17 cellular contexts compared by ENCODE assay signal in genomic region chr16:60166-60565, GRCh38. TPM values are rescaled to one million over a fixed set of nuclear protein-coding genes. Genes with fewer than 3 reads are reported as not detected.
DNase-seq lines count a peak whose midpoint lies in the region; ATAC-seq, FAIRE-seq and TF ChIP-seq lines count a peak whose summit lies in the region.
"Had no signal": no experiment of that assay in that cellular context is flagged by ENCODE, and none has a peak within 500 bp of the region (broad histone marks: within the 10 kb centered on the region; RNA-seq: fewer than 3 reads in every experiment).

No MANE protein-coding gene starts in this region.

- H3K36me3 ChIP-seq in BE2C: peaks cover 22% of the 10 kb centered on the region
- H3K36me3 ChIP-seq in GM06990 (ENCODE audit: control insufficient read depth, insufficient read depth, low read length): peaks cover 28% of the 10 kb centered on the region
- peaks cover 12 to 34% of the 10 kb centered on the region in 2 experiments; a peak in 4 of 5 replicates for H3K36me3 ChIP-seq in HepG2 (replicated peaks in 1 of 2; ENCODE audit: control insufficient read depth in 1 of 2, insufficient read depth in 2 of 2, low read length in 2 of 2)
- peaks cover 16 to 96% (median 62%) of the 10 kb centered on the region in 4 donors for H3K36me3 ChIP-seq in sigmoid colon
- H3K36me3 ChIP-seq in A673 (ENCODE audit: insufficient read depth, low read length, poor library complexity, severe bottlenecking): peaks cover 22% of the 10 kb centered on the region

- WGBS in HepG2 (ENCODE audit: low lambda C conversion rate): 100% methylated on average over 5 of the region's 11 CpGs
- WGBS in sigmoid colon, 2 donors: 85 to 90% methylated on average over 11 of the region's 11 CpGs

- no peak overlapping the region for H3K4me2 ChIP-seq in HepG2 (ENCODE audit: low read depth, low read length)
- H3K4me2 ChIP-seq: A549, BLaER1 had no signal

- no peak for TF ChIP-seq POLR2A in HepG2 (IDR thresholded peaks at IDR 0.05; ENCODE audit: insufficient read depth in 1 of 2, low read depth in 2 of 2, low read length in 2 of 2)
- no peak for TF ChIP-seq POLR2A in sigmoid colon (IDR thresholded peaks at IDR 0.05)

- ATAC-seq in HepG2: no peak
- ATAC-seq: A549 had no signal

- H2AFZ ChIP-seq in HepG2 (ENCODE audit: low read length): no peak overlapping the region

- no peak for TF ChIP-seq EP300 in HepG2 (IDR thresholded peaks at IDR 0.05; ENCODE audit: low read depth in 2 of 2, low read length in 2 of 2)
- no peak for TF ChIP-seq EP300 in HepG2 (CRISPR knock-in tag; IDR thresholded peaks at IDR 0.05; ENCODE audit: borderline replicate concordance)
- no peak for TF ChIP-seq EP300 in sigmoid colon (IDR thresholded peaks at IDR 0.05)

- DNase-seq in BE2C (peak; percentile 10), GM06990 (ENCODE audit: extremely low read depth, insufficient read length) (peak; percentile 9), HepG2 (ENCODE audit: low spot score) (no peak), sigmoid colon (peak; percentile 67), A673 (ENCODE audit: low spot score) (no peak), NCI-H345 (lab: John Stamatoyannopoulos, UW) (no peak), NCI-H2107 treated with DMSO at 0.1 percent for 48 hours (lab: John Stamatoyannopoulos, UW; ENCODE audit: unreplicated experiment) (no peak)
- DNase-seq: Caco-2; CD8-positive, alpha-beta memory T cell; DND-41; GDM1; IMR-90 had no signal

- CTCF ChIA-PET in HepG2 (lab: Yijun Ruan, JAX; ENCODE audit: low intra/inter-chr PET ratio, low total read pairs): no interaction called here
- CTCF ChIA-PET in A673 (lab: Charles Lee): no interaction called here

- H4K20me1 ChIP-seq in HepG2 (ENCODE audit: insufficient read depth, low read length): no peaks in the 10 kb centered on the region
- H4K20me1 ChIP-seq: BLaER1 had no signal

- POLR2A ChIA-PET in HepG2 (lab: Yijun Ruan, JAX): no interaction called here
- POLR2A ChIA-PET in A673 (lab: Charles Lee; ENCODE audit: low non-redundant PET): interaction anchor here (0.6 kb wide), 1 partner anchor 327 kb away, joined by 16 read pairs; no protein-coding TSS in a partner anchor

- H3K4me3 ChIP-seq in BE2C (ENCODE audit: low read depth, low read length) (no peak overlapping the region), GM06990 (replicated peaks; ENCODE audit: low read depth, low read length) (no peak overlapping the region), HepG2 (replicated peaks in 1 of 3; ENCODE audit: insufficient read depth in 1 of 3, low read depth in 2 of 3, low read length in 3 of 3) (no peak overlapping the region), sigmoid colon (no peak overlapping the region), A673 (ENCODE audit: low read depth, low read length, poor library complexity, severe bottlenecking) (no peak overlapping the region)
- H3K4me3 ChIP-seq: A549, BLaER1, HAP-1 had no signal

- no peak overlapping the region for H3K27ac ChIP-seq in HepG2 (ENCODE audit: extremely low read length, insufficient read depth, low read length)
- H3K27ac ChIP-seq in sigmoid colon: no peak overlapping the region
- no peak overlapping the region for H3K27ac ChIP-seq in A673 (ENCODE audit: low read depth, low read length, poor library complexity, severe bottlenecking)
- H3K27ac ChIP-seq: A549, BLaER1 had no signal

- no peaks in the 10 kb centered on the region for H3K9me3 ChIP-seq in BE2C
- no peaks in the 10 kb centered on the region for H3K9me3 ChIP-seq in HepG2 (ENCODE audit: low read length)
- H3K9me3 ChIP-seq in sigmoid colon: no peaks in the 10 kb centered on the region
- no peaks in the 10 kb centered on the region for H3K9me3 ChIP-seq in A673 (ENCODE audit: low read depth, low read length, poor library complexity, severe bottlenecking)
- H3K9me3 ChIP-seq: A549, BLaER1, Caco-2, HAP-1 had no signal

- BruUV-seq in HepG2 (replicated peaks; lab: Mats Ljungman, UMichigan) (no TSS peak), A673 (replicated peaks; lab: Mats Ljungman, UMichigan) (no TSS peak)

- H3K9ac ChIP-seq in HepG2 (ENCODE audit: insufficient read depth, low read depth, low read length): no peak overlapping the region
- H3K9ac ChIP-seq: BLaER1 had no signal

- no peak for TF ChIP-seq RAD21 in HepG2 (CRISPR knock-in tag; IDR thresholded peaks at IDR 0.05)

- in situ Hi-C loops in HepG2 (cut with HindIII; ENCODE audit: extremely low pct_ligation_motif_present, low pct_unique_long_range_greater_than_20kb): no loop called here

- no peaks in the 10 kb centered on the region for H3K79me2 ChIP-seq in HepG2 (ENCODE audit: insufficient read depth, low read length)

- TF ChIP-seq CTCF in BE2C (IDR thresholded peaks at IDR 0.05; ENCODE audit: low read depth, low read length) (no peak), GM06990 (IDR thresholded peaks at IDR 0.05; ENCODE audit: insufficient read depth, low read length, poor library complexity, severe bottlenecking) (no peak), HepG2 (CRISPR knock-in tag; IDR thresholded peaks at IDR 0.05) (no peak), sigmoid colon (IDR thresholded peaks at IDR 0.05) (no peak), A673 (conservative IDR thresholded peaks at IDR 0.05; ENCODE audit: low read depth, low read length) (no peak)

- H3K27me3 ChIP-seq in BE2C (peaks cover 46% of the 10 kb centered on the region), GM06990 (replicated peaks; ENCODE audit: control insufficient read depth, insufficient read depth, low read length) (no peaks in the 10 kb centered on the region), HepG2 (ENCODE audit: control insufficient read depth in 1 of 2, insufficient read depth in 2 of 2, low read length in 2 of 2) (no peaks in the 10 kb centered on the region), sigmoid colon (no peaks in the 10 kb centered on the region), A673 (replicated peaks; ENCODE audit: insufficient read depth, low read depth, low read length, poor library complexity) (no peaks in the 10 kb centered on the region)
- H3K27me3 ChIP-seq: BLaER1 had no signal

- FAIRE-seq in HepG2 (lab: Jason Lieb, UNC): no peak
- FAIRE-seq: A549, GM19239, H1 had no signal

- no peaks in the 10 kb centered on the region for H3K4me1 ChIP-seq in BE2C
- no peaks in the 10 kb centered on the region for H3K4me1 ChIP-seq in HepG2 (ENCODE audit: insufficient read depth, low read length)
- no peaks in the 10 kb centered on the region for H3K4me1 ChIP-seq in sigmoid colon
- H3K4me1 ChIP-seq in A673 (ENCODE audit: insufficient read depth, low read length, poor library complexity, severe bottlenecking): no peaks in the 10 kb centered on the region
- H3K4me1 ChIP-seq: A549, Caco-2, HAP-1 had no signal

- intact Hi-C loops in HepG2 (cut with micrococcal nuclease; ENCODE audit: unreplicated experiment) (no loop called here), sigmoid colon (cut with DNase I) (no loop called here), A673 (cut with micrococcal nuclease; ENCODE audit: unreplicated experiment) (no loop called here)

RNA-seq across cellular contexts. Expression of gene SNRNP25, which starts 6.5 kb away (rescaled TPM):
- 80.0 TPM for polyA plus RNA-seq in BE2C (2012; ENCODE audit: insufficient read depth, insufficient read length, low read depth)
- total RNA-seq in HepG2 (2016; rRNA removed; fragmentation: Illumina TruSeq; extraction: Trizol) (97.4 and 103 TPM in 2 replicates), sigmoid colon (10 to 100 TPM; 23.0 to 36.5 (median 32.4) TPM), A673 (2021) (52.5 and 54.9 TPM in 2 replicates)
- total RNA-seq in HepG2 (2016; cell fraction: cytosol; rRNA removed; fragmentation: Illumina TruSeq; extraction: Trizol; ENCODE audit: low read depth): 131 and 159 TPM in 2 replicates
- 98.3 and 99.2 TPM in 2 replicates for total RNA-seq in HepG2 (2016; cell fraction: insoluble cytoplasmic fraction; rRNA removed; fragmentation: Illumina TruSeq; extraction: Trizol)
- total RNA-seq in HepG2 (2016; cell fraction: membrane; rRNA removed; fragmentation: Illumina TruSeq; extraction: Trizol): 209 and 211 TPM in 2 replicates
- 35.7 and 35.9 TPM in 2 replicates for total RNA-seq in HepG2 (2016; cell fraction: nucleus; rRNA removed; fragmentation: Illumina TruSeq; extraction: Trizol)
- polyA plus RNA-seq in HepG2 (2011; rRNA removed) (26.5 and 34.1 TPM in 2 replicates), sigmoid colon (10 to 100 TPM; 26.4 to 41.7 (median 38.8) TPM)
- polyA plus RNA-seq in HepG2 (2011; cell fraction: cytosol; rRNA removed): 30.0 and 42.1 TPM in 2 replicates
- 14.5 and 15.2 TPM in 2 replicates for polyA plus RNA-seq in HepG2 (2011; cell fraction: nucleus; rRNA removed)
- polyA plus RNA-seq in HepG2 (2012): 20.6 and 26.4 TPM in 2 replicates
- polyA plus RNA-seq in HepG2 (2016; cell fraction: cytosol; fragmentation: Illumina TruSeq; extraction: Trizol; ENCODE audit: low read depth): 174 and 209 TPM in 2 replicates
- 104 and 113 TPM in 2 replicates for polyA plus RNA-seq in HepG2 (2016; cell fraction: insoluble cytoplasmic fraction; fragmentation: Illumina TruSeq; extraction: Trizol; ENCODE audit: low read depth)
- 222 and 223 TPM in 2 replicates for polyA plus RNA-seq in HepG2 (2016; cell fraction: membrane; fragmentation: Illumina TruSeq; extraction: Trizol; ENCODE audit: low read depth)
- polyA plus RNA-seq in HepG2 (2016; cell fraction: nucleus; fragmentation: Illumina TruSeq; extraction: Trizol; ENCODE audit: insufficient read depth, low read depth): 66.9 and 75.9 TPM in 2 replicates
- polyA minus RNA-seq in HepG2 (2011; rRNA and poly(A)+ RNA removed; ENCODE audit: low replicate concordance): 12.7 and 34.1 TPM in 2 replicates
- 4.7 and 7.8 TPM in 2 replicates for polyA minus RNA-seq in HepG2 (2011; cell fraction: cytosol; rRNA and poly(A)+ RNA removed)
- polyA minus RNA-seq in HepG2 (2011; cell fraction: nucleus; rRNA and poly(A)+ RNA removed): 7.2 and 9.5 TPM in 2 replicates

RNA-seq across cellular contexts. Expression of gene POLR3K, which starts 6.8 kb away (rescaled TPM):
- polyA plus RNA-seq in BE2C (2012; ENCODE audit: insufficient read depth, insufficient read length, low read depth): 55.3 TPM
- total RNA-seq in HepG2 (2016; rRNA removed; fragmentation: Illumina TruSeq; extraction: Trizol) (18.8 and 22.4 TPM in 2 replicates), sigmoid colon (1 to 10 TPM; 1.7 to 6.4 (median 5.0) TPM), A673 (2021) (41.5 and 48.5 TPM in 2 replicates)
- 10.0 and 10.3 TPM in 2 replicates for total RNA-seq in HepG2 (2016; cell fraction: cytosol; rRNA removed; fragmentation: Illumina TruSeq; extraction: Trizol; ENCODE audit: low read depth)
- 19.8 and 23.7 TPM in 2 replicates for total RNA-seq in HepG2 (2016; cell fraction: insoluble cytoplasmic fraction; rRNA removed; fragmentation: Illumina TruSeq; extraction: Trizol)
- 11.2 and 12.8 TPM in 2 replicates for total RNA-seq in HepG2 (2016; cell fraction: membrane; rRNA removed; fragmentation: Illumina TruSeq; extraction: Trizol)
- 8.8 and 11.3 TPM in 2 replicates for total RNA-seq in HepG2 (2016; cell fraction: nucleus; rRNA removed; fragmentation: Illumina TruSeq; extraction: Trizol)
- polyA plus RNA-seq in HepG2 (2011; rRNA removed) (14.8 TPM in 2 replicates), sigmoid colon (10 to 100 TPM; 11.4 to 22.1 (median 11.8) TPM)
- 22.5 and 26.6 TPM in 2 replicates for polyA plus RNA-seq in HepG2 (2011; cell fraction: cytosol; rRNA removed)
- 10.5 and 11.1 TPM in 2 replicates for polyA plus RNA-seq in HepG2 (2011; cell fraction: nucleus; rRNA removed)
- polyA plus RNA-seq in HepG2 (2012): 14.3 and 17.5 TPM in 2 replicates
- 9.1 and 9.8 TPM in 2 replicates for polyA plus RNA-seq in HepG2 (2016; cell fraction: cytosol; fragmentation: Illumina TruSeq; extraction: Trizol; ENCODE audit: low read depth)
- polyA plus RNA-seq in HepG2 (2016; cell fraction: insoluble cytoplasmic fraction; fragmentation: Illumina TruSeq; extraction: Trizol; ENCODE audit: low read depth): 34.2 and 38.7 TPM in 2 replicates
- 11.8 and 11.9 TPM in 2 replicates for polyA plus RNA-seq in HepG2 (2016; cell fraction: membrane; fragmentation: Illumina TruSeq; extraction: Trizol; ENCODE audit: low read depth)
- polyA plus RNA-seq in HepG2 (2016; cell fraction: nucleus; fragmentation: Illumina TruSeq; extraction: Trizol; ENCODE audit: insufficient read depth, low read depth): 18.2 and 22.9 TPM in 2 replicates
- 15.9 and 48.0 TPM in 2 replicates for polyA minus RNA-seq in HepG2 (2011; rRNA and poly(A)+ RNA removed; ENCODE audit: low replicate concordance)
- polyA minus RNA-seq in HepG2 (2011; cell fraction: cytosol; rRNA and poly(A)+ RNA removed): 5.5 and 7.7 TPM in 2 replicates
- 8.8 and 10.9 TPM in 2 replicates for polyA minus RNA-seq in HepG2 (2011; cell fraction: nucleus; rRNA and poly(A)+ RNA removed)

RNA-seq across cellular contexts. Expression of gene RHBDF1, which starts 12.3 kb away (rescaled TPM):
- polyA plus RNA-seq in BE2C (2012; ENCODE audit: insufficient read depth, insufficient read length, low read depth): 1.5 TPM
- total RNA-seq in HepG2 (2016; rRNA removed; fragmentation: Illumina TruSeq; extraction: Trizol): 1.8 and 5.4 TPM in 2 replicates
- 0.81 and 1.8 TPM in 2 replicates for total RNA-seq in HepG2 (2016; cell fraction: cytosol; rRNA removed; fragmentation: Illumina TruSeq; extraction: Trizol; ENCODE audit: low read depth)
- 1.4 and 5.9 TPM in 2 replicates for total RNA-seq in HepG2 (2016; cell fraction: insoluble cytoplasmic fraction; rRNA removed; fragmentation: Illumina TruSeq; extraction: Trizol)
- 0.96 and 1.5 TPM in 2 replicates for total RNA-seq in HepG2 (2016; cell fraction: membrane; rRNA removed; fragmentation: Illumina TruSeq; extraction: Trizol)
- total RNA-seq in HepG2 (2016; cell fraction: nucleus; rRNA removed; fragmentation: Illumina TruSeq; extraction: Trizol): 6.4 and 8.4 TPM in 2 replicates
- polyA plus RNA-seq in HepG2 (2011; rRNA removed): 26.9 and 28.1 TPM in 2 replicates
- 8.5 and 9.9 TPM in 2 replicates for polyA plus RNA-seq in HepG2 (2011; cell fraction: cytosol; rRNA removed)
- polyA plus RNA-seq in HepG2 (2011; cell fraction: nucleus; rRNA removed): 199 and 238 TPM in 2 replicates
- 4.3 and 9.2 TPM in 2 replicates for polyA plus RNA-seq in HepG2 (2012)
- 0.72 and 0.88 TPM in 2 replicates for polyA plus RNA-seq in HepG2 (2016; cell fraction: cytosol; fragmentation: Illumina TruSeq; extraction: Trizol; ENCODE audit: low read depth)
- polyA plus RNA-seq in HepG2 (2016; cell fraction: insoluble cytoplasmic fraction; fragmentation: Illumina TruSeq; extraction: Trizol; ENCODE audit: low read depth): 1.7 and 2.1 TPM in 2 replicates
- polyA plus RNA-seq in HepG2 (2016; cell fraction: membrane; fragmentation: Illumina TruSeq; extraction: Trizol; ENCODE audit: low read depth): 1.1 and 1.3 TPM in 2 replicates
- 26.0 and 29.9 TPM in 2 replicates for polyA plus RNA-seq in HepG2 (2016; cell fraction: nucleus; fragmentation: Illumina TruSeq; extraction: Trizol; ENCODE audit: insufficient read depth, low read depth)
- 10.2 and 17.2 TPM in 2 replicates for polyA minus RNA-seq in HepG2 (2011; rRNA and poly(A)+ RNA removed; ENCODE audit: low replicate concordance)
- 4.0 and 4.5 TPM in 2 replicates for polyA minus RNA-seq in HepG2 (2011; cell fraction: cytosol; rRNA and poly(A)+ RNA removed)
- polyA minus RNA-seq in HepG2 (2011; cell fraction: nucleus; rRNA and poly(A)+ RNA removed): 18.3 and 18.5 TPM in 2 replicates
- total RNA-seq in sigmoid colon: 10 to 100 TPM; 16.8 to 42.1 (median 19.6) TPM
- polyA plus RNA-seq in sigmoid colon: 10 to 100 TPM in 1 of 3 donors, 1 to 10 TPM in 2; 6.0 to 22.3 (median 6.0) TPM
- total RNA-seq in A673 (2021): 5.8 TPM in 2 replicates
- polyA plus RNA-seq: CD8-positive, alpha-beta memory T cell had no signal

RNA-seq across cellular contexts. Expression of gene MPG, which starts 17.9 kb away (rescaled TPM):
- polyA plus RNA-seq in BE2C (2012; ENCODE audit: insufficient read depth, insufficient read length, low read depth): 40.8 TPM
- total RNA-seq in HepG2 (2016; rRNA removed; fragmentation: Illumina TruSeq; extraction: Trizol): 56.4 and 62.5 TPM in 2 replicates
- 46.3 and 53.1 TPM in 2 replicates for total RNA-seq in HepG2 (2016; cell fraction: cytosol; rRNA removed; fragmentation: Illumina TruSeq; extraction: Trizol; ENCODE audit: low read depth)
- total RNA-seq in HepG2 (2016; cell fraction: insoluble cytoplasmic fraction; rRNA removed; fragmentation: Illumina TruSeq; extraction: Trizol): 55.9 and 64.7 TPM in 2 replicates
- total RNA-seq in HepG2 (2016; cell fraction: membrane; rRNA removed; fragmentation: Illumina TruSeq; extraction: Trizol): 57.4 and 76.0 TPM in 2 replicates
- total RNA-seq in HepG2 (2016; cell fraction: nucleus; rRNA removed; fragmentation: Illumina TruSeq; extraction: Trizol): 33.2 and 35.5 TPM in 2 replicates
- 59.1 and 74.2 TPM in 2 replicates for polyA plus RNA-seq in HepG2 (2011; rRNA removed)
- polyA plus RNA-seq in HepG2 (2011; cell fraction: cytosol; rRNA removed): 62.1 and 108 TPM in 2 replicates
- 58.8 and 62.5 TPM in 2 replicates for polyA plus RNA-seq in HepG2 (2011; cell fraction: nucleus; rRNA removed)
- polyA plus RNA-seq in HepG2 (2012): 30.3 and 43.2 TPM in 2 replicates
- 53.6 and 59.3 TPM in 2 replicates for polyA plus RNA-seq in HepG2 (2016; cell fraction: cytosol; fragmentation: Illumina TruSeq; extraction: Trizol; ENCODE audit: low read depth)
- 53.6 and 58.3 TPM in 2 replicates for polyA plus RNA-seq in HepG2 (2016; cell fraction: insoluble cytoplasmic fraction; fragmentation: Illumina TruSeq; extraction: Trizol; ENCODE audit: low read depth)
- 56.7 and 61.4 TPM in 2 replicates for polyA plus RNA-seq in HepG2 (2016; cell fraction: membrane; fragmentation: Illumina TruSeq; extraction: Trizol; ENCODE audit: low read depth)
- 53.3 and 60.6 TPM in 2 replicates for polyA plus RNA-seq in HepG2 (2016; cell fraction: nucleus; fragmentation: Illumina TruSeq; extraction: Trizol; ENCODE audit: insufficient read depth, low read depth)
- polyA minus RNA-seq in HepG2 (2011; rRNA and poly(A)+ RNA removed; ENCODE audit: low replicate concordance): 22.4 and 34.8 TPM in 2 replicates
- 27.0 and 35.2 TPM in 2 replicates for polyA minus RNA-seq in HepG2 (2011; cell fraction: cytosol; rRNA and poly(A)+ RNA removed)
- 5.8 and 10.3 TPM in 2 replicates for polyA minus RNA-seq in HepG2 (2011; cell fraction: nucleus; rRNA and poly(A)+ RNA removed)
- 100 to 1,000 TPM in 2 of 4 donors, 10 to 100 TPM in 2; 74.3 to 118 (median 100.0) TPM for total RNA-seq in sigmoid colon
- polyA plus RNA-seq in sigmoid colon: 10 to 100 TPM; 52.2 to 72.7 (median 72.5) TPM
- total RNA-seq in A673 (2021): 30.6 and 34.2 TPM in 2 replicates

Comparison
In these comparisons a context has a peak if more than half of its experiments do, and no peak if none do; other contexts are left out.
1. DNase-seq: peak in BE2C (single experiment), GM06990 (single experiment) and sigmoid colon (single experiment); none in HepG2 (single experiment), A673 (single experiment), NCI-H345 (single experiment) and NCI-H2107 treated with DMSO at 0.1 percent for 48 hours (single experiment).